In genomic region chr22:41688365-41689211, GRCh38 we compare ENCODE assay signal across 1 cellular context.
A peak's percentile ranks its signal among the peaks of the same experiment; 100 is the strongest.
TF ChIP-seq lines count a peak whose summit lies in the region.

SNU13 (minus strand) TSS chr22:41688867; CDS start chr22:41688796, 71 bp downstream.

TF ChIP-seq in HEK293, 187 proteins besides CTCF, POLR2A, EP300 and RAD21 (continued from another document):
- TF ChIP-seq, protein P1, sequence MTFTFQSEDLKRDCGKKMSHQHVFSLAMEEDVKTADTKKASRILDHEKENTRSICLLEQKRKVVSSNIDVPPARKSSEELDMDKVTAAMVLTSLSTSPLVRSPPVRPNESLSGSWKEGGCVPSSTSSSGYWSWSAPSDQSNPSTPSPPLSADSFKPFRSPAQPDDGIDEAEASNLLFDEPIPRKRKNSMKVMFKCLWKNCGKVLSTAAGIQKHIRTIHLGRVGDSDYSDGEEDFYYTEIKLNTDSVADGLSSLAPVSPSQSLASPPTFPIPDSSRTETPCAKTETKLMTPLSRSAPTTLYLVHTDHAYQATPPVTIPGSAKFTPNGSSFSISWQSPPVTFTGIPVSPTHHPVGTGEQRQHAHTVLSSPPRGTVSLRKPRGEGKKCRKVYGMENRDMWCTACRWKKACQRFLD (tag by site-specific recombination; IDR thresholded peaks at IDR 0.05), result no peak
- TF ChIP-seq ZNF777 (tag by site-specific recombination; IDR thresholded peaks at IDR 0.05; ENCODE audit: borderline replicate concordance) (no peak), ZNF768 (tag by site-specific recombination; IDR thresholded peaks at IDR 0.05) (no peak), ZSCAN16 (tag by site-specific recombination; IDR thresholded peaks at IDR 0.05) (no peak; the same call in 1 of the 2 replicates), KLF16 (tag by site-specific recombination; IDR thresholded peaks at IDR 0.05) (peak; percentile 81), PRDM1 (tag by site-specific recombination; IDR thresholded peaks at IDR 0.05) (peak; percentile 43), ZBTB11 (tag by site-specific recombination; conservative IDR thresholded peaks at IDR 0.05; ENCODE audit: low read depth) (peak; percentile 94), ZNF274 (IDR thresholded peaks at IDR 0.05; ENCODE audit: low read length) (no peak), ZNF274 (tag by site-specific recombination; IDR thresholded peaks at IDR 0.05; ENCODE audit: borderline replicate concordance) (no peak), ZNF223 (tag by site-specific recombination; IDR thresholded peaks at IDR 0.05) (no peak), ZNF530 (tag by site-specific recombination; IDR thresholded peaks at IDR 0.05; ENCODE audit: low read depth) (no peak), ZNF112 (tag by site-specific recombination; IDR thresholded peaks at IDR 0.05) (no peak), ZNF610 (tag by site-specific recombination; IDR thresholded peaks at IDR 0.05; ENCODE audit: borderline replicate concordance) (no peak; the same call in 1 of the 2 replicates), YY2 (tag by site-specific recombination; IDR thresholded peaks at IDR 0.05) (0 out of 2 replicates have a peak, but pooled peaks have one; percentile 12), MEIS1 (CRISPR knock-in tag; IDR thresholded peaks at IDR 0.05; ENCODE audit: borderline replicate concordance) (no peak), ZNF23 (tag by site-specific recombination; IDR thresholded peaks at IDR 0.05; ENCODE audit: borderline replicate concordance) (no peak), ZNF266 (tag by site-specific recombination; IDR thresholded peaks at IDR 0.05; ENCODE audit: low read depth) (no peak), ZNF558 (tag by site-specific recombination; IDR thresholded peaks at IDR 0.05) (no peak), ZNF335 (tag by site-specific recombination; conservative IDR thresholded peaks at IDR 0.05) (peak; percentile 99), ZNF792 (tag by site-specific recombination; IDR thresholded peaks at IDR 0.05) (no peak), ZBTB17 (tag by site-specific recombination; IDR thresholded peaks at IDR 0.05) (peak; percentile 84)
- TF ChIP-seq, protein P2, sequence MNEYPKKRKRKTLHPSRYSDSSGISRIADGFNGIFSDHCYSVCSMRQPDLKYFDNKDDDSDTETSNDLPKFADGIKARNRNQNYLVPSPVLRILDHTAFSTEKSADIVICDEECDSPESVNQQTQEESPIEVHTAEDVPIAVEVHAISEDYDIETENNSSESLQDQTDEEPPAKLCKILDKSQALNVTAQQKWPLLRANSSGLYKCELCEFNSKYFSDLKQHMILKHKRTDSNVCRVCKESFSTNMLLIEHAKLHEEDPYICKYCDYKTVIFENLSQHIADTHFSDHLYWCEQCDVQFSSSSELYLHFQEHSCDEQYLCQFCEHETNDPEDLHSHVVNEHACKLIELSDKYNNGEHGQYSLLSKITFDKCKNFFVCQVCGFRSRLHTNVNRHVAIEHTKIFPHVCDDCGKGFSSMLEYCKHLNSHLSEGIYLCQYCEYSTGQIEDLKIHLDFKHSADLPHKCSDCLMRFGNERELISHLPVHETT (tag by site-specific recombination; IDR thresholded peaks at IDR 0.05), result peak; percentile 35; the same call in 1 of the 2 replicates
- TF ChIP-seq, protein P3, sequence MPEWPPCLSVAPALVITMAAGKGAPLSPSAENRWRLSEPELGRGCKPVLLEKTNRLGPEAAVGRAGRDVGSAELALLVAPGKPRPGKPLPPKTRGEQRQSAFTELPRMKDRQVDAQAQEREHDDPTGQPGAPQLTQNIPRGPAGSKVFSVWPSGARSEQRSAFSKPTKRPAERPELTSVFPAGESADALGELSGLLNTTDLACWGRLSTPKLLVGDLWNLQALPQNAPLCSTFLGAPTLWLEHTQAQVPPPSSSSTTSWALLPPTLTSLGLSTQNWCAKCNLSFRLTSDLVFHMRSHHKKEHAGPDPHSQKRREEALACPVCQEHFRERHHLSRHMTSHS (tag by site-specific recombination; IDR thresholded peaks at IDR 0.05), result no peak
- TF ChIP-seq, protein P4, sequence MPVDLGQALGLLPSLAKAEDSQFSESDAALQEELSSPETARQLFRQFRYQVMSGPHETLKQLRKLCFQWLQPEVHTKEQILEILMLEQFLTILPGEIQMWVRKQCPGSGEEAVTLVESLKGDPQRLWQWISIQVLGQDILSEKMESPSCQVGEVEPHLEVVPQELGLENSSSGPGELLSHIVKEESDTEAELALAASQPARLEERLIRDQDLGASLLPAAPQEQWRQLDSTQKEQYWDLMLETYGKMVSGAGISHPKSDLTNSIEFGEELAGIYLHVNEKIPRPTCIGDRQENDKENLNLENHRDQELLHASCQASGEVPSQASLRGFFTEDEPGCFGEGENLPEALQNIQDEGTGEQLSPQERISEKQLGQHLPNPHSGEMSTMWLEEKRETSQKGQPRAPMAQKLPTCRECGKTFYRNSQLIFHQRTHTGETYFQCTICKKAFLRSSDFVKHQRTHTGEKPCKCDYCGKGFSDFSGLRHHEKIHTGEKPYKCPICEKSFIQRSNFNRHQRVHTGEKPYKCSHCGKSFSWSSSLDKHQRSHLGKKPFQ (tag by site-specific recombination; IDR thresholded peaks at IDR 0.05), result no peak
